ENCODE assay signal across 18 cellular contexts in genomic region chr2:120528051-120528692, GRCh38.
"Had no signal": no experiment of that assay in that cellular context is flagged by ENCODE, and none has a peak within 500 bp of the region (broad histone marks: within the 10 kb centered on the region; RNA-seq: fewer than 3 reads in every experiment).

No MANE protein-coding gene starts in this region.

- DNase-seq: activated CD4-positive, alpha-beta memory T cell treated with anti-CD3 and anti-CD28 coated beads for 36 hours; activated gamma-delta T cell; activated naive CD8-positive, alpha-beta T cell treated with anti-CD3 and anti-CD28 coated beads, Interleukin-2, amount 10 ng/mL, durations not matched to agents 7 days and 5 days; activated T-cell treated with anti-CD3 and anti-CD28 coated beads, Interleukin-2, amount 50 U/mL, for 48 hours; anterior cingulate cortex; glutamatergic neuron; immature natural killer cell; occipital lobe; psoas muscle; stimulated activated CD4-positive, alpha-beta T cell treated with anti-CD3 and anti-CD28 coated beads, Interleukin-2, amount 100 ng/mL, for 48 hours; stimulated activated CD8-positive, alpha-beta memory T cell treated with anti-CD3 and anti-CD28 coated beads, Interleukin-4, amount 100 ng/mL, for 48 hours; stimulated activated naive CD8-positive, alpha-beta T cell treated with anti-CD3 and anti-CD28 coated beads, Interleukin-15, Interleukin-2, amounts not matched to agents 100 U/mL and 50 U/mL, for 24 hours; upper lobe of right lung had no signal

- H3K27me3 ChIP-seq: breast epithelium had no signal

- H3K36me3 ChIP-seq: breast epithelium, esophagus muscularis mucosa, suprapubic skin, upper lobe of right lung had no signal

- H3K9me3 ChIP-seq: breast epithelium, psoas muscle, suprapubic skin, upper lobe of right lung had no signal

- H3K4me1 ChIP-seq: breast epithelium, upper lobe of right lung had no signal

- ATAC-seq: psoas muscle; sciatic nerve; stimulated activated naive CD8-positive, alpha-beta T cell treated with anti-CD3 and anti-CD28 coated beads, Interleukin-15, Interleukin-2, amounts not matched to agents 100 U/mL and 50 U/mL, for 24 hours; upper lobe of right lung had no signal

- H3K4me3 ChIP-seq: breast epithelium, esophagus muscularis mucosa, lung, psoas muscle, suprapubic skin, upper lobe of right lung had no signal

- H3K27ac ChIP-seq: esophagus muscularis mucosa, psoas muscle, upper lobe of right lung had no signal
